In the genomic region with DNA sequence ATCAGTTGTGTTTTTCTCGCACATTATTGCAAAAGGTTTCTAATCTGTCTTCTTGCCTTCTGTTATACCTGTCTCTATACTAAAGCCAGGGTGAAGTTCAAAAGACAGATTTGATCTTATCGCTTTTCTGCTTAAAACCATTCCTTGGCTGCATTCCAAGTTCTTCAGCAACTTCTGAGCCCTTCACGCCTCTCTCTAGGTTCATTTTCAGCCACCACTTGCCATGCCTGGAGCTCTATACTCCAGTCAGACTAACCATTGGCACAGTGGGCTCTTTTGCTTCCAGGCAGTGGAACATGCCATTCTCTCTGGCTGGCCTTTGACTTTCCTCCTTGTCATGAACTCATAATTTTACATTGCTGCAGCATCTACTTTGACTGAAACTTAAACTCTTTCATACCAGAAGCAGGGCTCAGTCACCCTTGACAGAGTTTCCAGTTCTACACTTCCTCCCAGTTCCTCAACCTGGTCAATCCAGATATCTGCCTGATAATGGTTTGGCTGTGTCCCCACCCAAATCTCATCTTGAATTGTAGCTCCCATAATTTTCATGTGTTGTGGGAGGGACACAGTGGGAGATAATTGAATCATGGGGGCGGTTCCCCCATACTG, we compare ENCODE assay signal across 12 cellular contexts.
DNase-seq lines count a peak whose midpoint lies in the region; ATAC-seq, FAIRE-seq and TF ChIP-seq lines count a peak whose summit lies in the region.
"Had no signal": no experiment of that assay in that cellular context is flagged by ENCODE, and none has a peak within 500 bp of the region (broad histone marks: within the 10 kb centered on the region; RNA-seq: fewer than 3 reads in every experiment).

No MANE protein-coding gene starts in this region.

- H3K36me3 Mint-ChIP-seq in activated CD4-positive, alpha-beta T cell treated with anti-CD3 and anti-CD28 coated beads, Interleukin-2, amount 10 ng/mL, durations not matched to agents 24 days and 14 days (ENCODE audit: low read depth): peaks cover 4% of the 10 kb centered on the region
- no peaks in the 10 kb centered on the region for H3K36me3 Mint-ChIP-seq in GM23338 (ENCODE audit: low read depth)

- intact Hi-C loops in activated CD4-positive, alpha-beta T cell treated with anti-CD3 and anti-CD28 coated beads, Interleukin-2, amount 10 ng/mL, durations not matched to agents 24 days and 14 days (cut with micrococcal nuclease): no loop called here

- H3K4me3 ChIP-seq in GM23338: no peak overlapping the region
- no peak overlapping the region for H3K4me3 ChIP-seq in upper lobe of left lung

- peak overlapping the region; percentile 7 for H3K27ac Mint-ChIP-seq in activated CD4-positive, alpha-beta T cell treated with anti-CD3 and anti-CD28 coated beads, Interleukin-2, amount 10 ng/mL, durations not matched to agents 24 days and 14 days
- no peak overlapping the region for H3K27ac Mint-ChIP-seq in GM23338

- no peak for DNase-seq in activated CD4-positive, alpha-beta T cell treated with anti-CD3 and anti-CD28 coated beads, Interleukin-2, amount 10 ng/mL, durations not matched to agents 24 days and 14 days
- DNase-seq in activated CD4-positive, alpha-beta T cell treated with anti-CD3 and anti-CD28 coated beads, Interleukin-2, amount 50 U/mL, for 4 hours: no peak
- DNase-seq in GM19239 (ENCODE audit: insufficient read length, low spot score) (no peak), Ammon's horn (ENCODE audit: low spot score) (no peak), GM23338 (ENCODE audit: low spot score) (no peak), upper lobe of left lung (no peak)
- peak; percentile 38 for DNase-seq in central memory CD4-positive, alpha-beta T cell
- DNase-seq: amniotic stem cell, GF-D8, GOT3, WERI-Rb-1 had no signal

- peaks cover 5% of the 10 kb centered on the region for H3K27me3 Mint-ChIP-seq in activated CD4-positive, alpha-beta T cell treated with anti-CD3 and anti-CD28 coated beads, Interleukin-2, amount 10 ng/mL, durations not matched to agents 24 days and 14 days
- H3K27me3 Mint-ChIP-seq in GM23338 (ENCODE audit: insufficient read depth, low read depth, poor library complexity): peaks cover 2% of the 10 kb centered on the region

- ATAC-seq in HG03103 (IDR thresholded peaks at IDR 0.05; ENCODE audit: low read depth, unreplicated experiment) (peak; percentile 67), GM23338 (no peak), upper lobe of left lung (ENCODE audit: low FRiP score in 2 of 2) (no peak)

- H3K27ac ChIP-seq in GM23338 (ENCODE audit: low read depth): no peak overlapping the region
- no peak overlapping the region for H3K27ac ChIP-seq in upper lobe of left lung
- H3K27ac ChIP-seq: WERI-Rb-1 had no signal

- TF ChIP-seq EP300 in upper lobe of left lung (IDR thresholded peaks at IDR 0.05): no peak

- no peaks in the 10 kb centered on the region; the same call in 1 of the 2 replicates for H4K20me1 ChIP-seq in GM23338 (replicated peaks; ENCODE audit: insufficient read depth)

- H3F3A ChIP-seq in GM23338 (replicated peaks; ENCODE audit: low read depth): no peaks in the 10 kb centered on the region

- H3K9me3 ChIP-seq in upper lobe of left lung: no peaks in the 10 kb centered on the region

- H3K36me3 ChIP-seq in GM23338 (ENCODE audit: insufficient read depth) (no peaks in the 10 kb centered on the region), upper lobe of left lung (no peaks in the 10 kb centered on the region)
- H3K36me3 ChIP-seq: WERI-Rb-1 had no signal

- H3K4me3 Mint-ChIP-seq in activated CD4-positive, alpha-beta T cell treated with anti-CD3 and anti-CD28 coated beads, Interleukin-2, amount 10 ng/mL, durations not matched to agents 24 days and 14 days: no peak overlapping the region
- no peak overlapping the region for H3K4me3 Mint-ChIP-seq in GM23338

- no peaks in the 10 kb centered on the region for H3K4me1 ChIP-seq in GM23338 (ENCODE audit: insufficient read depth)
- H3K4me1 ChIP-seq in upper lobe of left lung: peaks cover 9 to 17% (median 11%) of the 10 kb centered on the region in 4 donors

- peak; percentile 35 for FAIRE-seq in GM19239 (lab: Jason Lieb, UNC)

- no peaks in the 10 kb centered on the region for H3K79me2 ChIP-seq in GM23338 (replicated peaks; ENCODE audit: insufficient read depth)

- H3K4me1 Mint-ChIP-seq in activated CD4-positive, alpha-beta T cell treated with anti-CD3 and anti-CD28 coated beads, Interleukin-2, amount 10 ng/mL, durations not matched to agents 24 days and 14 days: peaks cover 26% of the 10 kb centered on the region
- H3K4me1 Mint-ChIP-seq in GM23338: peaks cover 9% of the 10 kb centered on the region; the same call in 2 of the 3 replicates

- no peak overlapping the region for H3K4me2 ChIP-seq in GM23338

- 79 to 87% methylated on average over 4 of the region's 4 CpGs for WGBS in upper lobe of left lung, 2 donors

- H3K9me3 Mint-ChIP-seq in activated CD4-positive, alpha-beta T cell treated with anti-CD3 and anti-CD28 coated beads, Interleukin-2, amount 10 ng/mL, durations not matched to agents 24 days and 14 days: no peaks in the 10 kb centered on the region
- no peaks in the 10 kb centered on the region for H3K9me3 Mint-ChIP-seq in GM23338

- no peaks in the 10 kb centered on the region; the same call in 1 of the 2 replicates for H3K27me3 ChIP-seq in GM23338 (ENCODE audit: insufficient read depth)
- H3K27me3 ChIP-seq in upper lobe of left lung: no peaks in the 10 kb centered on the region

- H2AFZ ChIP-seq in GM23338: no peak overlapping the region

- TF ChIP-seq CTCF in GM23338 (conservative IDR thresholded peaks at IDR 0.05; ENCODE audit: low read depth in 2 of 2) (no peak), upper lobe of left lung (IDR thresholded peaks at IDR 0.05) (no peak)

- H3K9me2 ChIP-seq in GM23338 (ENCODE audit: insufficient read depth): no peaks in the 10 kb centered on the region

- no peak for TF ChIP-seq POLR2A in upper lobe of left lung (IDR thresholded peaks at IDR 0.05)

TF ChIP-seq in GM23338, 12 proteins besides CTCF, POLR2A, EP300 and RAD21 (continues in another document):
- TF ChIP-seq EZH2 (IDR thresholded peaks at IDR 0.05; ENCODE audit: low read depth, unreplicated experiment) (no peak), ZNF114 (CRISPR knock-in tag; IDR thresholded peaks at IDR 0.05) (no peak), NANOG (IDR thresholded peaks at IDR 0.05; ENCODE audit: borderline replicate concordance) (no peak), JUNB (IDR thresholded peaks at IDR 0.05; ENCODE audit: unreplicated experiment) (no peak), STAT1 (IDR thresholded peaks at IDR 0.05; ENCODE audit: unreplicated experiment) (no peak), REST (IDR thresholded peaks at IDR 0.05; ENCODE audit: unreplicated experiment) (no peak)
- TF ChIP-seq, protein P1, sequence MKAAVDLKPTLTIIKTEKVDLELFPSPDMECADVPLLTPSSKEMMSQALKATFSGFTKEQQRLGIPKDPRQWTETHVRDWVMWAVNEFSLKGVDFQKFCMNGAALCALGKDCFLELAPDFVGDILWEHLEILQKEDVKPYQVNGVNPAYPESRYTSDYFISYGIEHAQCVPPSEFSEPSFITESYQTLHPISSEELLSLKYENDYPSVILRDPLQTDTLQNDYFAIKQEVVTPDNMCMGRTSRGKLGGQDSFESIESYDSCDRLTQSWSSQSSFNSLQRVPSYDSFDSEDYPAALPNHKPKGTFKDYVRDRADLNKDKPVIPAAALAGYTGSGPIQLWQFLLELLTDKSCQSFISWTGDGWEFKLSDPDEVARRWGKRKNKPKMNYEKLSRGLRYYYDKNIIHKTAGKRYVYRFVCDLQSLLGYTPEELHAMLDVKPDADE (IDR thresholded peaks at IDR 0.05): no peak
